In the genomic region with DNA sequence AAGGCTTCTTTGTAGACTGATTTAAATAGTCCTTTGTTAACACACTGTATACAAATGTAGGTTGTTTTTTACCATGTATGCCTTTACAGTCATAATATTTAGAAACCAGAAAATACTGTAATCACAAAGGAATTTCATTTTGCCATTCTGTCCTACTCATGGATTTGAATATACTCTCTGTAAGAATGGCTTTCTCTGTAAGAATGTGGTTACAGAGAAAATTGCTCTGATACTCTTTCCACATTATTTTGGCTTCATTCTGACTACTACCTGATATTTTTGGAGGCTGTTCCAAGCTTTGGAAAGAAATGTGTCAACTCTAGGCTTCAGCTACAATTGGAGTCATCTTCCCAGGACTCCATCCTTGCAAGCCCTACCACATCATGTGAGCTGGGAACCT, we compare ENCODE assay signal across 23 cellular contexts. TPM values are rescaled to one million over a fixed set of nuclear protein-coding genes. Genes with fewer than 3 reads are reported as not detected.
"Had no signal": no experiment of that assay in that cellular context is flagged by ENCODE, and none has a peak within 500 bp of the region (broad histone marks: within the 10 kb centered on the region; RNA-seq: fewer than 3 reads in every experiment).

No MANE protein-coding gene starts in this region.

- H3K4me3 ChIP-seq: ascending aorta, esophagus squamous epithelium, sigmoid colon, thoracic aorta, upper lobe of right lung had no signal

- H3K27ac Mint-ChIP-seq: activated naive CD4-positive, alpha-beta T cell treated with anti-CD3 and anti-CD28 coated beads, Interleukin-2, amount 10 ng/mL, durations not matched to agents 7 days and 5 days; activated naive CD8-positive, alpha-beta T cell treated with anti-CD3 and anti-CD28 coated beads, Interleukin-2, amount 50 U/mL, for 24 hours; nephron; stimulated activated naive B cell treated with anti-CD40 and anti-IgM and Interleukin-4, amounts not matched to agents 10 μg/mL and 1 μg/mL and 100 μg/mL, for 72 hours; T-helper 17 cell had no signal

- H3K36me3 Mint-ChIP-seq: activated naive CD4-positive, alpha-beta T cell treated with anti-CD3 and anti-CD28 coated beads, Interleukin-2, amount 10 ng/mL, durations not matched to agents 7 days and 5 days; stimulated activated naive B cell treated with anti-CD40 and anti-IgM and Interleukin-4, amounts not matched to agents 10 μg/mL and 1 μg/mL and 100 μg/mL, for 72 hours had no signal

- DNase-seq: activated CD4-positive, alpha-beta T cell treated with anti-CD3 and anti-CD28 coated beads for 1 hour; activated CD8-positive, alpha-beta memory T cell treated with anti-CD3 and anti-CD28 coated beads for 24 hours; activated CD8-positive, alpha-beta memory T cell treated with anti-CD3 and anti-CD28 coated beads, Interleukin-2, amount 50 U/mL, for 48 hours; activated effector memory CD4-positive, alpha-beta T cell treated with Interleukin-2 at 50 U/mL for 16 hours; activated naive CD4-positive, alpha-beta T cell treated with anti-CD3 and anti-CD28 coated beads, Interleukin-2, amount 10 ng/mL, durations not matched to agents 7 days and 5 days; activated naive CD8-positive, alpha-beta T cell treated with anti-CD3 and anti-CD28 coated beads, Interleukin-2, amount 50 U/mL, for 24 hours; activated T-cell treated with anti-CD3 and anti-CD28 coated beads, Interleukin-2, amount 50 U/mL, for 48 hours; effector memory CD4-positive, alpha-beta T cell; esophagus squamous epithelium; hypothalamus; islet precursor cell; midbrain; posterior cingulate gyrus; sigmoid colon; stimulated activated naive B cell treated with anti-CD40 and anti-IgM and Interleukin-4, amounts not matched to agents 10 μg/mL and 1 μg/mL and 100 μg/mL, for 72 hours; T-helper 17 cell; upper lobe of right lung; WERI-Rb-1 had no signal

- H3K4me3 Mint-ChIP-seq: activated naive CD4-positive, alpha-beta T cell treated with anti-CD3 and anti-CD28 coated beads, Interleukin-2, amount 10 ng/mL, durations not matched to agents 7 days and 5 days; activated naive CD8-positive, alpha-beta T cell treated with anti-CD3 and anti-CD28 coated beads, Interleukin-2, amount 50 U/mL, for 24 hours; nephron; stimulated activated naive B cell treated with anti-CD40 and anti-IgM and Interleukin-4, amounts not matched to agents 10 μg/mL and 1 μg/mL and 100 μg/mL, for 72 hours; T-helper 17 cell had no signal

- H3K4me1 Mint-ChIP-seq: activated naive CD4-positive, alpha-beta T cell treated with anti-CD3 and anti-CD28 coated beads, Interleukin-2, amount 10 ng/mL, durations not matched to agents 7 days and 5 days had no signal

- H3K9me3 Mint-ChIP-seq: activated naive CD4-positive, alpha-beta T cell treated with anti-CD3 and anti-CD28 coated beads, Interleukin-2, amount 10 ng/mL, durations not matched to agents 7 days and 5 days; activated naive CD8-positive, alpha-beta T cell treated with anti-CD3 and anti-CD28 coated beads, Interleukin-2, amount 50 U/mL, for 24 hours; stimulated activated naive B cell treated with anti-CD40 and anti-IgM and Interleukin-4, amounts not matched to agents 10 μg/mL and 1 μg/mL and 100 μg/mL, for 72 hours had no signal

RNA-seq across cellular contexts. Expression of a gene that starts 23.5 kb away (rescaled TPM):
- total RNA-seq: endothelial cell of umbilical vein, foreskin keratinocyte had no signal
- polyA plus RNA-seq: foreskin keratinocyte had no signal
